14 cellular contexts compared by ENCODE assay signal in genomic region chr22:37319469-37319868, GRCh38. TPM values are rescaled to one million over a fixed set of nuclear protein-coding genes. Genes with fewer than 3 reads are reported as not detected.
DNase-seq lines count a peak whose midpoint lies in the region; ATAC-seq and TF ChIP-seq lines count a peak whose summit lies in the region.
"Had no signal": no experiment of that assay in that cellular context is flagged by ENCODE, and none has a peak within 500 bp of the region (broad histone marks: within the 10 kb centered on the region; RNA-seq: fewer than 3 reads in every experiment).

No MANE protein-coding gene starts in this region.

- TF ChIP-seq CTCF in Caco-2 (IDR thresholded peaks at IDR 0.05; ENCODE audit: insufficient read depth in 1 of 2, low read depth in 1 of 2, low read length in 1 of 2, severe bottlenecking in 1 of 2, unreplicated experiment in 1 of 2) (no peak), HEK293 (tag by site-specific recombination; IDR thresholded peaks at IDR 0.05) (no peak)

- intact Hi-C loops in Caco-2 (cut with micrococcal nuclease; ENCODE audit: unreplicated experiment), result no loop called here

- H3K4me3 ChIP-seq in Caco-2 (ENCODE audit: low read depth, low read length), result no peak overlapping the region
- H3K4me3 ChIP-seq in HEK293 (ENCODE audit: low read depth, low read length), result no peak overlapping the region
- H3K4me3 ChIP-seq: BLaER1 treated with 17β-estradiol and CSF1 and Interleukin-3, amounts not matched to agents 10 nM and 100 nM; HAP-1 had no signal

- no peak for DNase-seq in Caco-2
- DNase-seq in left kidney (ENCODE audit: low read depth, low spot score), result peak; percentile 46
- no peak for DNase-seq in stimulated activated effector memory CD8-positive, alpha-beta T cell treated with anti-CD3 and anti-CD28 coated beads, Interleukin-12 subunit alpha, Interleukin-12 subunit beta, amount 100 ng/mL, for 72 hours (ENCODE audit: low spot score in 2 of 2)
- DNase-seq in left lobe of liver (ENCODE audit: low spot score), result no peak
- no peak for DNase-seq in DMS 273 (lab: John Stamatoyannopoulos, UW; ENCODE audit: unreplicated experiment)
- DNase-seq in amniotic stem cell (lab: John Stamatoyannopoulos, UW), result no peak
- DNase-seq: CD8-positive, alpha-beta T cell; HFFc6 had no signal

- H3K9me3 ChIP-seq in Caco-2, result no peaks in the 10 kb centered on the region
- no peaks in the 10 kb centered on the region for H3K9me3 ChIP-seq in HEK293 (ENCODE audit: control insufficient read depth, insufficient read depth, low read depth, low read length)
- H3K9me3 ChIP-seq: BLaER1 treated with 17β-estradiol and CSF1 and Interleukin-3, amounts not matched to agents 10 nM and 100 nM; HAP-1 had no signal

- no peaks in the 10 kb centered on the region for H3K36me3 Mint-ChIP-seq in Caco-2 (ENCODE audit: insufficient read depth, unreplicated experiment)
- peaks cover 55% of the 10 kb centered on the region for H3K36me3 Mint-ChIP-seq in stimulated activated effector memory CD8-positive, alpha-beta T cell treated with anti-CD3 and anti-CD28 coated beads, Interleukin-12 subunit alpha, Interleukin-12 subunit beta, amount 100 ng/mL, for 72 hours
- H3K36me3 Mint-ChIP-seq: CD8-positive, alpha-beta T cell; IgD-negative memory B cell had no signal

- peaks cover 73% of the 10 kb centered on the region for H3K4me1 ChIP-seq in Caco-2
- H3K4me1 ChIP-seq in HEK293 (ENCODE audit: control insufficient read depth, insufficient read depth, low read length), result no peaks in the 10 kb centered on the region
- H3K4me1 ChIP-seq: HAP-1 had no signal

- no peaks in the 10 kb centered on the region for H3K27me3 ChIP-seq in Caco-2 (replicated peaks; ENCODE audit: control insufficient read depth, insufficient read depth, low read length)

- H3K27me3 Mint-ChIP-seq in Caco-2 (ENCODE audit: insufficient read depth, unreplicated experiment), result no peaks in the 10 kb centered on the region

- no peak overlapping the region for H3K4me3 Mint-ChIP-seq in Caco-2 (ENCODE audit: unreplicated experiment)
- no peak overlapping the region for H3K4me3 Mint-ChIP-seq in stimulated activated effector memory CD8-positive, alpha-beta T cell treated with anti-CD3 and anti-CD28 coated beads, Interleukin-12 subunit alpha, Interleukin-12 subunit beta, amount 100 ng/mL, for 72 hours
- H3K4me3 Mint-ChIP-seq: B cell; CD8-positive, alpha-beta T cell; HFFc6; IgD-negative memory B cell had no signal

- H3K27ac Mint-ChIP-seq in Caco-2 (ENCODE audit: unreplicated experiment), result peak overlapping the region; percentile 93
- peak overlapping the region; percentile 93 for H3K27ac Mint-ChIP-seq in stimulated activated effector memory CD8-positive, alpha-beta T cell treated with anti-CD3 and anti-CD28 coated beads, Interleukin-12 subunit alpha, Interleukin-12 subunit beta, amount 100 ng/mL, for 72 hours
- H3K27ac Mint-ChIP-seq: B cell; CD8-positive, alpha-beta T cell; HFFc6 had no signal

- no peak for ATAC-seq in stimulated activated effector memory CD8-positive, alpha-beta T cell treated with anti-CD3 and anti-CD28 coated beads, Interleukin-12 subunit alpha, Interleukin-12 subunit beta, amount 100 ng/mL, for 72 hours
- ATAC-seq in left lobe of liver, result no peak
- ATAC-seq: CD8-positive, alpha-beta T cell had no signal

- POLR2A ChIA-PET in Caco-2 (lab: Charles Lee) (no interaction called here), HEK293 (lab: Yijun Ruan, JAX) (no interaction called here)

- H3K9me3 Mint-ChIP-seq in Caco-2 (ENCODE audit: unreplicated experiment), result no peaks in the 10 kb centered on the region
- H3K9me3 Mint-ChIP-seq in stimulated activated effector memory CD8-positive, alpha-beta T cell treated with anti-CD3 and anti-CD28 coated beads, Interleukin-12 subunit alpha, Interleukin-12 subunit beta, amount 100 ng/mL, for 72 hours, result no peaks in the 10 kb centered on the region
- H3K9me3 Mint-ChIP-seq: CD8-positive, alpha-beta T cell; HFFc6; IgD-negative memory B cell had no signal

- no TSS peak for BruUV-seq in Caco-2 (replicated peaks; lab: Mats Ljungman, UMichigan)

- H3K36me3 ChIP-seq in Caco-2 (ENCODE audit: control insufficient read depth, insufficient read depth, low read length) (no peaks in the 10 kb centered on the region), HEK293 (ENCODE audit: control insufficient read depth in 2 of 2, insufficient read depth in 1 of 2, low read length in 2 of 2) (no peaks in the 10 kb centered on the region)
- H3K36me3 ChIP-seq: BLaER1 treated with 17β-estradiol and CSF1 and Interleukin-3, amounts not matched to agents 10 nM and 100 nM; HAP-1 had no signal

- CTCF ChIA-PET in Caco-2 (lab: Charles Lee) (interaction anchor here (2.2 kb wide), 1 partner anchor 110 kb away, joined by 17 read pairs; no protein-coding TSS in a partner anchor), HEK293 (lab: Yijun Ruan, JAX) (interaction anchor here (1.9 to 7.0 kb wide), 3 partner anchors 137 to 139 kb away, joined by 8 to 273 read pairs (median 29); no protein-coding TSS in a partner anchor)

- no peak overlapping the region for H3K27ac ChIP-seq in HEK293 (ENCODE audit: extremely low read depth, low read depth, low read length)
- H3K27ac ChIP-seq: BLaER1 treated with 17β-estradiol and CSF1 and Interleukin-3, amounts not matched to agents 10 nM and 100 nM; HL-60 had no signal

- H3K4me1 Mint-ChIP-seq in Caco-2 (ENCODE audit: low read depth, unreplicated experiment), result peaks cover 57% of the 10 kb centered on the region
- peaks cover 41% of the 10 kb centered on the region for H3K4me1 Mint-ChIP-seq in stimulated activated effector memory CD8-positive, alpha-beta T cell treated with anti-CD3 and anti-CD28 coated beads, Interleukin-12 subunit alpha, Interleukin-12 subunit beta, amount 100 ng/mL, for 72 hours

TF ChIP-seq in HEK293, 187 proteins besides CTCF, POLR2A, EP300 and RAD21:
- no peak for TF ChIP-seq ZNF248 (tag by site-specific recombination; IDR thresholded peaks at IDR 0.05)
- peak; percentile 85 for TF ChIP-seq ZFHX2 (tag by site-specific recombination; conservative IDR thresholded peaks at IDR 0.05)
- TF ChIP-seq EGR2 (tag by site-specific recombination; IDR thresholded peaks at IDR 0.05; ENCODE audit: low read depth), result peak; percentile 89
- TF ChIP-seq YY2 (tag by site-specific recombination; IDR thresholded peaks at IDR 0.05), result no peak

RNA-seq across cellular contexts. Expression of gene CYTH4, which starts 37.2 kb away (rescaled TPM):
- total RNA-seq in Caco-2 (2022), result not detected in 2 replicates
- 5.2 TPM for total RNA-seq in left lobe of liver
